ENCODE assay signal across 11 cellular contexts in genomic region chr10:70462349-70462984, GRCh38. TPM values are rescaled to one million over a fixed set of nuclear protein-coding genes. Genes with fewer than 3 reads are reported as not detected.
A peak's percentile ranks its signal among the peaks of the same experiment; 100 is the strongest.
DNase-seq lines count a peak whose midpoint lies in the region; ATAC-seq and TF ChIP-seq lines count a peak whose summit lies in the region.
"Had no signal": no experiment of that assay in that cellular context is flagged by ENCODE, and none has a peak within 500 bp of the region (broad histone marks: within the 10 kb centered on the region; RNA-seq: fewer than 3 reads in every experiment).

No MANE protein-coding gene starts in this region.

- TF ChIP-seq CTCF in prostate gland (IDR thresholded peaks at IDR 0.05) (no peak), omental fat pad (IDR thresholded peaks at IDR 0.05) (no peak), hepatocyte (IDR thresholded peaks at IDR 0.05; ENCODE audit: poor library complexity) (no peak)

- H2AFZ ChIP-seq in hepatocyte, result no peak overlapping the region

- H3K4me3 ChIP-seq in prostate gland (no peak overlapping the region), hepatocyte (no peak overlapping the region)
- H3K4me3 ChIP-seq: skin epidermis, vagina had no signal

- H3K4me1 ChIP-seq in prostate gland (replicated peaks) (no peaks in the 10 kb centered on the region), hepatocyte (ENCODE audit: insufficient read depth) (peaks cover 13% of the 10 kb centered on the region)

- H3K36me3 ChIP-seq in prostate gland, result no peaks in the 10 kb centered on the region
- no peaks in the 10 kb centered on the region for H3K36me3 ChIP-seq in hepatocyte (replicated peaks; ENCODE audit: insufficient read depth, low read depth)
- H3K36me3 ChIP-seq: vagina had no signal

- ATAC-seq in esophagus mucosa (peak; percentile 59), omental fat pad (ENCODE audit: low FRiP score) (no peak), GM19023 (IDR thresholded peaks at IDR 0.05; ENCODE audit: unreplicated experiment) (no peak)
- ATAC-seq: HepG2 had no signal

- 7% methylated on average over 4 of the region's 4 CpGs for WGBS in prostate gland
- 80% methylated on average over 4 of the region's 4 CpGs for WGBS in hepatocyte (ENCODE audit: low lambda C conversion rate, missing lambda C conversion rate)

- H3K79me2 ChIP-seq in hepatocyte, result no peaks in the 10 kb centered on the region

- no peak for TF ChIP-seq POLR2A in prostate gland (IDR thresholded peaks at IDR 0.05)

- intact Hi-C loops in prostate gland (cut with DNase I), result loop anchor here (5.0 kb wide), 1 partner anchor 295 kb away; no protein-coding TSS in a partner anchor

- H3K4me2 ChIP-seq in hepatocyte, result no peak overlapping the region

- DNase-seq in DMS153 treated with DMSO at 0.1 percent for 48 hours (lab: John Stamatoyannopoulos, UW; ENCODE audit: unreplicated experiment), result peak; percentile 34
- peak; percentile 65 to 93 for DNase-seq in NCI-H446 (lab: John Stamatoyannopoulos, UW)
- DNase-seq in prostate gland (ENCODE audit: low spot score), result peak; percentile 69
- no peak for DNase-seq in COLO829 (ENCODE audit: low spot score)
- no peak for DNase-seq in omental fat pad (ENCODE audit: low spot score)
- DNase-seq in hepatocyte (ENCODE audit: low spot score), result no peak

- H4K20me1 ChIP-seq in hepatocyte (ENCODE audit: insufficient read depth, poor library complexity, severe bottlenecking), result no peaks in the 10 kb centered on the region

- H3K27ac ChIP-seq in prostate gland, result no peak overlapping the region
- no peak overlapping the region for H3K27ac ChIP-seq in hepatocyte
- H3K27ac ChIP-seq: vagina had no signal

- H3K27me3 ChIP-seq in prostate gland (replicated peaks; ENCODE audit: insufficient read depth) (no peaks in the 10 kb centered on the region), hepatocyte (peaks cover 17% of the 10 kb centered on the region)
- H3K27me3 ChIP-seq: vagina had no signal

- H3K9me2 ChIP-seq in hepatocyte (replicated peaks; ENCODE audit: insufficient read depth), result no peaks in the 10 kb centered on the region

- H3K9me3 ChIP-seq in prostate gland (no peaks in the 10 kb centered on the region), hepatocyte (ENCODE audit: low read depth) (no peaks in the 10 kb centered on the region)
- H3K9me3 ChIP-seq: vagina had no signal

RNA-seq across cellular contexts. Expression of gene PALD1, which starts 16.1 kb away (rescaled TPM):
- total RNA-seq in esophagus mucosa, result 4.6 TPM
- 10 to 100 TPM in 1 of 2 donors, 1 to 10 TPM in 1; 6.6 to 12.4 TPM for total RNA-seq in prostate gland
- 10 to 100 TPM in 2 of 4 donors, 1 to 10 TPM in 2; 3.3 to 12.1 (median 8.0) TPM for total RNA-seq in omental fat pad
- 1.1 and 2.2 TPM in 2 replicates for total RNA-seq in hepatocyte
- polyA plus RNA-seq in hepatocyte, result 1.1 and 1.3 TPM in 2 replicates

RNA-seq across cellular contexts. Expression of gene NODAL, which starts 21.0 kb away (rescaled TPM):
- 0.48 TPM for total RNA-seq in esophagus mucosa
- total RNA-seq in prostate gland, result not detected
- total RNA-seq in omental fat pad, result not detected
- not detected in 2 replicates for total RNA-seq in hepatocyte
- not detected in 2 replicates for polyA plus RNA-seq in hepatocyte
- total RNA-seq: HepG2, vagina had no signal
- polyA plus RNA-seq: HepG2 had no signal

RNA-seq across cellular contexts. Expression of gene EIF4EBP2, which starts 58.5 kb away (rescaled TPM):
- total RNA-seq in esophagus mucosa (33.0 TPM), prostate gland (10 to 100 TPM; 40.1 to 63.3 TPM), omental fat pad (100 to 1,000 TPM; 104 to 195 (median 141) TPM), hepatocyte (75.1 and 77.1 TPM in 2 replicates)
- polyA plus RNA-seq in hepatocyte, result 37.4 and 43.1 TPM in 2 replicates

Comparison
In these comparisons a context has a peak if more than half of its experiments do, and no peak if none do; other contexts are left out.
1. DNase-seq: peak in DMS153 treated with DMSO at 0.1 percent for 48 hours (single experiment), NCI-H446 (2 of 2) and prostate gland (single experiment); none in COLO829 (single experiment), omental fat pad (single experiment) and hepatocyte (single experiment).